ENCODE assay signal across 8 cellular contexts in the genomic region with DNA sequence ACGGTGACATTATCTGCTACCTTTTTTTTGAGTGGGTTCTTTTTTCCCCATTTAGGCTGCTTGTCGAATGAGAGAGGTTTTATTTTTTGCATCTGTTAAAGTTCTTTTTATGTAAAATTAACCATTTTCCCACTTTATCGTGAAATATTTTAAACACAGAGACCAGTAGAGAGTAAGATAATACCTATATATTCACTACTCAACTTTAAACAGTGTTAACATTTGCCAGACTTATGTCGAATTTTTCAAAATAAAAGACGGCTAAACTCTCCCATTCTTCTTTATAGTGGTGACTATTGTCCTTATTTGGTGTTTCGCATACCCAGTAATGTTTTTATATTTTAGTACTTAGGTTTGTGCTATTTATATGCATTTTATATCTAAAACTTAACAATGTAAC. TPM values are rescaled to one million over a fixed set of nuclear protein-coding genes. Genes with fewer than 3 reads are reported as not detected.
DNase-seq lines count a peak whose midpoint lies in the region; ATAC-seq and TF ChIP-seq lines count a peak whose summit lies in the region.

No MANE protein-coding gene starts in this region.

- no peaks in the 10 kb centered on the region for H3K9me3 ChIP-seq in mononuclear cell (ENCODE audit: low read depth, low read length)

- no peaks in the 10 kb centered on the region for H3K9me3 Mint-ChIP-seq in stimulated activated naive CD8-positive, alpha-beta T cell treated with anti-CD3 and anti-CD28 coated beads, Interleukin-15, Interleukin-2, amounts not matched to agents 100 ng/mL and 50 ng/mL, for 24 hours

- H3K27ac Mint-ChIP-seq in stimulated activated naive CD8-positive, alpha-beta T cell treated with anti-CD3 and anti-CD28 coated beads, Interleukin-15, Interleukin-2, amounts not matched to agents 100 ng/mL and 50 ng/mL, for 24 hours: peak overlapping the region; percentile 93

- no peaks in the 10 kb centered on the region for H3K27me3 Mint-ChIP-seq in stimulated activated naive CD8-positive, alpha-beta T cell treated with anti-CD3 and anti-CD28 coated beads, Interleukin-15, Interleukin-2, amounts not matched to agents 100 ng/mL and 50 ng/mL, for 24 hours

- no peak for ATAC-seq in stimulated activated naive CD8-positive, alpha-beta T cell treated with anti-CD3 and anti-CD28 coated beads, Interleukin-15, Interleukin-2, amounts not matched to agents 100 U/mL and 50 U/mL, for 24 hours

- H3K4me3 Mint-ChIP-seq in stimulated activated naive CD8-positive, alpha-beta T cell treated with anti-CD3 and anti-CD28 coated beads, Interleukin-15, Interleukin-2, amounts not matched to agents 100 ng/mL and 50 ng/mL, for 24 hours: peak overlapping the region; percentile 96

- no peaks in the 10 kb centered on the region for H3K27me3 ChIP-seq in brain microvascular endothelial cell (replicated peaks)
- no peaks in the 10 kb centered on the region for H3K27me3 ChIP-seq in mononuclear cell (ENCODE audit: insufficient read depth, low read length)

- TF ChIP-seq CTCF in brain microvascular endothelial cell (IDR thresholded peaks at IDR 0.05; ENCODE audit: low read depth, low read length, missing control alignments): no peak

- DNase-seq in stimulated activated naive CD8-positive, alpha-beta T cell treated with anti-CD3 and anti-CD28 coated beads, Interleukin-15, Interleukin-2, amounts not matched to agents 100 U/mL and 50 U/mL, for 24 hours: no peak
- DNase-seq in brain microvascular endothelial cell (no peak), NCI-H1417 treated with DMSO at 0.1 percent for 48 hours (lab: John Stamatoyannopoulos, UW) (no peak), globus pallidus (ENCODE audit: low spot score) (no peak), pons (ENCODE audit: low spot score) (no peak)
- DNase-seq in stimulated activated naive CD4-positive, alpha-beta T cell treated with Interleukin-2 at 50 U/mL for 16 hours (lab: John Stamatoyannopoulos, UW): no peak

- H3K27ac ChIP-seq in brain microvascular endothelial cell: no peak overlapping the region

- H3K4me1 Mint-ChIP-seq in stimulated activated naive CD8-positive, alpha-beta T cell treated with anti-CD3 and anti-CD28 coated beads, Interleukin-15, Interleukin-2, amounts not matched to agents 100 ng/mL and 50 ng/mL, for 24 hours (ENCODE audit: low read depth): peaks cover 64% of the 10 kb centered on the region

- H3K36me3 ChIP-seq in brain microvascular endothelial cell (replicated peaks): peaks cover 2% of the 10 kb centered on the region

- in situ Hi-C loops in brain microvascular endothelial cell (cut with HindIII; ENCODE audit: low pct_ligation_motif_present, low sequenced_read_pairs): no loop called here

- H3K36me3 Mint-ChIP-seq in stimulated activated naive CD8-positive, alpha-beta T cell treated with anti-CD3 and anti-CD28 coated beads, Interleukin-15, Interleukin-2, amounts not matched to agents 100 ng/mL and 50 ng/mL, for 24 hours (ENCODE audit: low read depth): peaks cover 27% of the 10 kb centered on the region

- H3K4me3 ChIP-seq in brain microvascular endothelial cell (ENCODE audit: low read depth, low read length) (peak overlapping the region; percentile 94), mononuclear cell (ENCODE audit: low read length) (peak overlapping the region; percentile 88)

- H3K4me1 ChIP-seq in mononuclear cell (ENCODE audit: insufficient read depth, low read length): peaks cover 33% of the 10 kb centered on the region

RNA-seq across cellular contexts. Expression of gene PUS10, which starts 0.7 kb away (rescaled TPM):
- total RNA-seq in mononuclear cell: 3.6 TPM

RNA-seq across cellular contexts. Expression of gene PEX13, which starts 1.3 kb away (rescaled TPM):
- 32.1 TPM for total RNA-seq in mononuclear cell

RNA-seq across cellular contexts. Expression of gene SANBR, which starts 46.9 kb away (rescaled TPM):
- total RNA-seq in mononuclear cell: 4.4 TPM
